Comparison of ENCODE assay signal across 18 cellular contexts in genomic region chr2:30282081-30282480, GRCh38. TPM values are rescaled to one million over a fixed set of nuclear protein-coding genes. Genes with fewer than 3 reads are reported as not detected.
DNase-seq lines count a peak whose midpoint lies in the region; ATAC-seq and FAIRE-seq lines count a peak whose summit lies in the region.
"Had no signal": no experiment of that assay in that cellular context is flagged by ENCODE, and none has a peak within 500 bp of the region (broad histone marks: within the 10 kb centered on the region; RNA-seq: fewer than 3 reads in every experiment).

No MANE protein-coding gene starts in this region.

- H3K4me1 ChIP-seq in mesendoderm (ENCODE audit: control insufficient read depth, low read depth, low read length): no peaks in the 10 kb centered on the region
- H3K4me1 ChIP-seq in CD8-positive, alpha-beta memory T cell (ENCODE audit: insufficient read depth, low read length): peaks cover 1% of the 10 kb centered on the region
- H3K4me1 ChIP-seq: uterus had no signal

- POLR2A ChIA-PET in CD8-positive, alpha-beta memory T cell (lab: Charles Lee): no interaction called here

- no peaks in the 10 kb centered on the region for H3K79me1 ChIP-seq in mesendoderm (ENCODE audit: low read length)

- no peaks in the 10 kb centered on the region for H3K27me3 Mint-ChIP-seq in CD8-positive, alpha-beta memory T cell
- H3K27me3 Mint-ChIP-seq: activated naive CD8-positive, alpha-beta T cell treated with anti-CD3 and anti-CD28 coated beads, Interleukin-2, amount 10 ng/mL, durations not matched to agents 7 days and 5 days had no signal

- H2AK5ac ChIP-seq in mesendoderm (ENCODE audit: low read length): peak overlapping the region; percentile 40

- H2BK5ac ChIP-seq in mesendoderm (ENCODE audit: low read length): no peak overlapping the region

- H3K4me1 Mint-ChIP-seq in CD8-positive, alpha-beta memory T cell: peaks cover 7 to 12% (median 9%) of the 10 kb centered on the region in 3 donors

- H3K18ac ChIP-seq in mesendoderm (ENCODE audit: low read length): no peak overlapping the region

- no peak overlapping the region for H3K4ac ChIP-seq in mesendoderm (ENCODE audit: low read depth, low read length)

- peak; percentile 69 for ATAC-seq in GM21737 (IDR thresholded peaks at IDR 0.05; ENCODE audit: unreplicated experiment)
- peak; percentile 80 for ATAC-seq in HG03460 (IDR thresholded peaks at IDR 0.05; ENCODE audit: unreplicated experiment)
- no peak for ATAC-seq in HG02973 (IDR thresholded peaks at IDR 0.05; ENCODE audit: unreplicated experiment)

- H3K36me3 ChIP-seq in mesendoderm (ENCODE audit: control insufficient read depth, insufficient read depth, low read length): no peaks in the 10 kb centered on the region
- no peaks in the 10 kb centered on the region for H3K36me3 ChIP-seq in CD8-positive, alpha-beta memory T cell (ENCODE audit: insufficient read depth, low read length)
- H3K36me3 ChIP-seq: right atrium auricular region, uterus had no signal

- no peak overlapping the region for H4K5ac ChIP-seq in mesendoderm (ENCODE audit: low read length)

- FAIRE-seq in GM18507 (lab: Jason Lieb, UNC): peak; percentile 50
- FAIRE-seq: GM12891 had no signal

- H3K36me3 Mint-ChIP-seq in CD8-positive, alpha-beta memory T cell: no peaks in the 10 kb centered on the region

- WGBS in mesendoderm (ENCODE audit: extremely low coverage, insufficient coverage, low lambda C conversion rate): no CpG with 5 or more reads among the region's 6 CpGs

- no peaks in the 10 kb centered on the region for H3K27me3 ChIP-seq in mesendoderm (ENCODE audit: insufficient read depth, low read length, poor library complexity)
- H3K27me3 ChIP-seq in CD8-positive, alpha-beta memory T cell (ENCODE audit: insufficient read depth, low read length, poor library complexity, severe bottlenecking): no peaks in the 10 kb centered on the region
- H3K27me3 ChIP-seq: right atrium auricular region, uterus had no signal

- no peaks in the 10 kb centered on the region for H3K9me3 ChIP-seq in CD8-positive, alpha-beta memory T cell (ENCODE audit: low read length)
- H3K9me3 ChIP-seq: right atrium auricular region, uterus had no signal

- no peak overlapping the region for H2BK120ac ChIP-seq in mesendoderm (ENCODE audit: low read depth, low read length)

- no peak overlapping the region for H3K4me2 ChIP-seq in mesendoderm (ENCODE audit: low read length)

- H4K8ac ChIP-seq in mesendoderm (ENCODE audit: low read depth, low read length): no peak overlapping the region

- H3K27ac Mint-ChIP-seq in CD8-positive, alpha-beta memory T cell: no peak overlapping the region
- H3K27ac Mint-ChIP-seq: activated naive CD8-positive, alpha-beta T cell treated with anti-CD3 and anti-CD28 coated beads, Interleukin-2, amount 10 ng/mL, durations not matched to agents 7 days and 5 days had no signal

- H3K4me3 ChIP-seq in mesendoderm (ENCODE audit: low read length): no peak overlapping the region
- no peak overlapping the region for H3K4me3 ChIP-seq in CD8-positive, alpha-beta memory T cell (ENCODE audit: low read length)
- H3K4me3 ChIP-seq: right atrium auricular region, uterus had no signal

- H3K27ac ChIP-seq in mesendoderm (ENCODE audit: low read depth, low read length): no peak overlapping the region
- no peak overlapping the region for H3K27ac ChIP-seq in CD8-positive, alpha-beta memory T cell (ENCODE audit: low read depth, low read length)
- H3K27ac ChIP-seq: right atrium auricular region, uterus had no signal

- no peak overlapping the region for H3K56ac ChIP-seq in mesendoderm (ENCODE audit: low read length)

- H3K4me3 Mint-ChIP-seq in CD8-positive, alpha-beta memory T cell: no peak overlapping the region
- H3K4me3 Mint-ChIP-seq: activated naive CD8-positive, alpha-beta T cell treated with anti-CD3 and anti-CD28 coated beads, Interleukin-2, amount 10 ng/mL, durations not matched to agents 7 days and 5 days; nephron had no signal

- CTCF ChIA-PET in CD8-positive, alpha-beta memory T cell (lab: Charles Lee): no interaction called here

- no peak overlapping the region for H3K23ac ChIP-seq in mesendoderm (ENCODE audit: low read length)

- no peaks in the 10 kb centered on the region for H3K9me3 Mint-ChIP-seq in CD8-positive, alpha-beta memory T cell
- H3K9me3 Mint-ChIP-seq: nephron had no signal

- no peak overlapping the region for H3K9ac ChIP-seq in mesendoderm (ENCODE audit: low read length)

- H2BK15ac ChIP-seq in mesendoderm (replicated peaks; ENCODE audit: low read depth): no peak overlapping the region

- H3K79me2 ChIP-seq in mesendoderm (ENCODE audit: control insufficient read depth, insufficient read depth, low read length): no peaks in the 10 kb centered on the region

- DNase-seq in GM18507 (ENCODE audit: extremely low spot score, insufficient read length, low read depth) (no peak), mesendoderm (no peak), NCI-H1105 treated with DMSO at 0.1 percent for 48 hours (lab: John Stamatoyannopoulos, UW) (no peak)
- DNase-seq in CD8-positive, alpha-beta memory T cell: no peak
- DNase-seq in activated CD4-positive, alpha-beta T cell treated with anti-CD3 and anti-CD28 coated beads, Interleukin-2, amount 50 U/mL, for 48 hours: no peak
- DNase-seq: activated CD4-positive, CD25-positive, alpha-beta regulatory T cell; activated CD8-positive, alpha-beta memory T cell treated with anti-CD3 and anti-CD28 coated beads, Interleukin-2, amount 50 U/mL, for 48 hours; activated naive CD8-positive, alpha-beta T cell treated with anti-CD3 and anti-CD28 coated beads, Interleukin-2, amount 10 ng/mL, durations not matched to agents 7 days and 5 days; central memory CD4-positive, alpha-beta T cell; kidney glomerular epithelial cell; NCI-H2171; uterus had no signal

RNA-seq across cellular contexts. Expression of gene LBH, which starts 50.7 kb away (rescaled TPM):
- 34.2 TPM for polyA plus RNA-seq in mesendoderm (2013, experiment 1 of 2)
- polyA plus RNA-seq in mesendoderm (2013, experiment 2 of 2): 31.9 TPM
- total RNA-seq in CD8-positive, alpha-beta memory T cell: 100 to 1,000 TPM; 115 to 121 TPM
- polyA plus RNA-seq in CD8-positive, alpha-beta memory T cell: 156 TPM
